In genomic region chr14:69152944-69153847, GRCh38 we compare ENCODE assay signal across 8 cellular contexts.
A peak's percentile ranks its signal among the peaks of the same experiment; 100 is the strongest.
DNase-seq lines count a peak whose midpoint lies in the region; ATAC-seq, FAIRE-seq and TF ChIP-seq lines count a peak whose summit lies in the region.

TSS of gene DCAF5 (minus strand) at chr14:69153119. CDS start at chr14:69152978, 141 bp downstream.

- peak within 1 kb of the TSS; percentile 96 for H3K4me3 Mint-ChIP-seq in memory B cell

- peak within 1 kb of the TSS; percentile 79 for H3K27ac ChIP-seq in effector memory CD4-positive, alpha-beta T cell (ENCODE audit: insufficient read depth, low read length, poor library complexity, severe bottlenecking)

- peaks cover 3% of the 10 kb centered on the region for H3K36me3 ChIP-seq in effector memory CD4-positive, alpha-beta T cell (ENCODE audit: control insufficient read depth, insufficient read depth, low read length)

- H3K9me3 Mint-ChIP-seq in memory B cell: no peaks in the 10 kb centered on the region

- no peaks in the 10 kb centered on the region for H3K27me3 ChIP-seq in effector memory CD4-positive, alpha-beta T cell (replicated peaks; ENCODE audit: control insufficient read depth, insufficient read depth, low read length, poor library complexity, severe bottlenecking)

- H3K4me1 Mint-ChIP-seq in memory B cell: peaks cover 22% of the 10 kb centered on the region

- peaks cover 5% of the 10 kb centered on the region for H3K36me3 Mint-ChIP-seq in memory B cell

- no peak for TF ChIP-seq CTCF in GM20000 (IDR thresholded peaks at IDR 0.05; ENCODE audit: extremely low read depth, missing control alignments)

- DNase-seq in CMK (ENCODE audit: low read depth): peak; percentile 83
- DNase-seq in GM20000 (ENCODE audit: low spot score): peak; percentile 99
- peak; percentile 100 for DNase-seq in HTR-8/SVneo (ENCODE audit: insufficient read length, low spot score)
- DNase-seq in NOMO-1 treated with DMSO at 0.1 percent for 48 hours (lab: John Stamatoyannopoulos, UW; ENCODE audit: unreplicated experiment): peak; percentile 95
- peak; percentile 82 to 88 for DNase-seq in activated CD8-positive, alpha-beta memory T cell treated with anti-CD3 and anti-CD28 coated beads for 4 hours (ENCODE audit: low read depth in 2 of 2)
- DNase-seq in effector memory CD4-positive, alpha-beta T cell: peak; percentile 87 to 89 (median 87)
- peak; percentile 74 to 83 for DNase-seq in memory B cell (ENCODE audit: low spot score in 2 of 2)
- DNase-seq in stimulated activated CD8-positive, alpha-beta memory T cell treated with anti-CD3 and anti-CD28 coated beads, Interleukin-12 subunit alpha, Interleukin-12 subunit beta, amount 100 ng/mL, for 1 hour (ENCODE audit: low read depth): peak; percentile 87

- H3K9me3 ChIP-seq in effector memory CD4-positive, alpha-beta T cell (ENCODE audit: control insufficient read depth, low read length): no peaks in the 10 kb centered on the region

- peaks cover 19% of the 10 kb centered on the region for H3K4me1 ChIP-seq in effector memory CD4-positive, alpha-beta T cell (ENCODE audit: control insufficient read depth, insufficient read depth, low read length, poor library complexity, severe bottlenecking)

- H3K27me3 Mint-ChIP-seq in memory B cell: no peaks in the 10 kb centered on the region

- H3K4me3 ChIP-seq in effector memory CD4-positive, alpha-beta T cell (ENCODE audit: insufficient read depth, low read depth, low read length, poor library complexity, severe bottlenecking): peak within 1 kb of the TSS; percentile 98

- peak; percentile 99 for FAIRE-seq in HTR-8/SVneo (lab: Jason Lieb, UNC)

- peak; percentile 90 for ATAC-seq in memory B cell (ENCODE audit: low read depth)

- peak within 1 kb of the TSS; percentile 93 for H3K27ac Mint-ChIP-seq in memory B cell

Comparison
In these comparisons a context has a peak if more than half of its experiments do, and no peak if none do; other contexts are left out.
1. Peak in every context shown above with its lines: DNase-seq, ATAC-seq, H3K4me3 ChIP-seq and H3K27ac ChIP-seq.